In the genomic region with DNA sequence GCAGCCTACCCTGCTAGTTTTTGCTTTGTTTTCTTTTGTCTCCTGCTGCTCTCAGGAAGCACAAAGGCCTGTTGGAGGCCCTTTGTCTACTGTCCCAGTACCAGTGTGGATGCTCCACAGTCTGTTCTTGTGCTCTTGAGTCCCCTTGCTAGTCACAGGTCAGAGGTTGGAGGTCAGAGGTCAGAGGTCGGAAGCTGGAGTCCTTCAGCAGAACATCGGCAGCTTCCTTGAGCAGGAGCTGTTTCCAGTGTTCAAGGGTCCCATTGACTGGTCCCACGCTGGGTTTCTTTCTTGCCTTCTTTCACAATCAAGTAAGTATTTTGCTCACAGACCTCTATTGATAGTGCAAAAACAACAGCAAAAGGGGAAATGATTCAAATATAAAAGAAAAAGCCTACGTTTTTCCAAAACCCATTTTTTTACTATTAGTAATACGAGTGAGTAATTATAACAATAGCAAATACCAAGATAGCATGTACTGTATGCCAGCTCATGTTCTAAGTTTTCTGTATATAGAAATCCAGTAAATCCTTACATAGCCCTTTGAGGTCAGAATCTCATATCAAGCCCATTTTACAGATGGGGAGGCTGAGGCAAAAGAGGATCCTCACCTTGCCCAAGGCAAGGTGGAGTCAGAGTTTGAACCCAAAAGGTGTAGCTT, we compare ENCODE assay signal across 12 cellular contexts. TPM values are rescaled to one million over a fixed set of nuclear protein-coding genes. Genes with fewer than 3 reads are reported as not detected.
A peak's percentile ranks its signal among the peaks of the same experiment; 100 is the strongest.
DNase-seq lines count a peak whose midpoint lies in the region; ATAC-seq, FAIRE-seq and TF ChIP-seq lines count a peak whose summit lies in the region.
"Had no signal": no experiment of that assay in that cellular context is flagged by ENCODE, and none has a peak within 500 bp of the region (broad histone marks: within the 10 kb centered on the region; RNA-seq: fewer than 3 reads in every experiment).

No MANE protein-coding gene starts in this region.

- intact Hi-C loops in pancreas (cut with DNase I): no loop called here

- FAIRE-seq in pancreas (lab: Jason Lieb, UNC): no peak

- TF ChIP-seq CTCF in AG04450 (IDR thresholded peaks at IDR 0.05; ENCODE audit: low read depth, low read length) (no peak), choroid plexus epithelial cell (conservative IDR thresholded peaks at IDR 0.05; ENCODE audit: low read depth, low read length) (no peak), pancreas (IDR thresholded peaks at IDR 0.05) (no peak)

- DNase-seq in AG04450 (ENCODE audit: low read depth, low spot score): peak; percentile 51
- peak; percentile 61 for DNase-seq in M059J (ENCODE audit: low read depth)
- DNase-seq in choroid plexus epithelial cell (ENCODE audit: low read depth): peak; percentile 71
- DNase-seq in lung microvascular endothelial cell (ENCODE audit: low read depth in 2 of 2): peak; percentile 54 to 69
- no peak for DNase-seq in T-helper 9 cell
- no peak for DNase-seq in pancreas
- no peak for DNase-seq in stimulated activated naive CD4-positive, alpha-beta T cell treated with Interleukin-2 at 50 U/mL for 16 hours (lab: John Stamatoyannopoulos, UW)
- no peak for DNase-seq in activated T-cell treated with anti-CD3 and anti-CD28 coated beads, Interleukin-2, amount 50 U/mL, for 48 hours
- DNase-seq: activated CD8-positive, alpha-beta memory T cell treated with anti-CD3 and anti-CD28 coated beads, Interleukin-2, amount 50 U/mL, for 48 hours; GDM1; H7 had no signal

- H3K27me3 ChIP-seq in AG04450 (ENCODE audit: control insufficient read depth, insufficient read depth, low read length) (no peaks in the 10 kb centered on the region), pancreas (no peaks in the 10 kb centered on the region)
- H3K27me3 ChIP-seq: BLaER1 treated with 17β-estradiol and CSF1 and Interleukin-3, amounts not matched to agents 10 nM and 100 nM had no signal

- ATAC-seq in pancreas: no peak

- POLR2A ChIA-PET in AG04450 (lab: Yijun Ruan, JAX): interaction anchor here (0.6 to 2.0 kb wide), 5 partner anchors 11 to 184 kb away, joined by 3 to 12 read pairs (median 4); no protein-coding TSS in a partner anchor

- H3K36me3 ChIP-seq in pancreas: no peaks in the 10 kb centered on the region
- H3K36me3 ChIP-seq: BLaER1 treated with 17β-estradiol and CSF1 and Interleukin-3, amounts not matched to agents 10 nM and 100 nM had no signal

- no peaks in the 10 kb centered on the region for H3K4me1 ChIP-seq in pancreas
- H3K4me1 ChIP-seq: BLaER1 treated with 17β-estradiol and CSF1 and Interleukin-3, amounts not matched to agents 10 nM and 100 nM had no signal

- H3K27ac ChIP-seq in AG04450 (ENCODE audit: low read depth, low read length) (peak overlapping the region; percentile 97), pancreas (no peak overlapping the region)
- H3K27ac ChIP-seq: BLaER1 treated with 17β-estradiol and CSF1 and Interleukin-3, amounts not matched to agents 10 nM and 100 nM had no signal

- CTCF ChIA-PET in AG04450 (lab: Charles Lee): interaction anchor here (1.4 kb wide), 2 partner anchors 19 to 136 kb away, joined by 4 read pairs; no protein-coding TSS in a partner anchor

- H3K9me3 ChIP-seq in AG04450 (ENCODE audit: control insufficient read depth, insufficient read depth, low read length) (peaks cover 2% of the 10 kb centered on the region), pancreas (no peaks in the 10 kb centered on the region)

- H3K4me3 ChIP-seq in AG04450 (ENCODE audit: low read depth, low read length): peak overlapping the region; percentile 5
- no peak overlapping the region for H3K4me3 ChIP-seq in choroid plexus epithelial cell (ENCODE audit: low read depth, low read length)
- no peak overlapping the region for H3K4me3 ChIP-seq in pancreas
- H3K4me3 ChIP-seq: BLaER1 treated with 17β-estradiol and CSF1 and Interleukin-3, amounts not matched to agents 10 nM and 100 nM had no signal

- WGBS in pancreas, 2 donors: 75 to 79% methylated on average over 5 of the region's 5 CpGs

RNA-seq across cellular contexts. Expression of a gene that starts 10.9 kb away (rescaled TPM):
- polyA plus RNA-seq in AG04450 (2011; rRNA removed): 3.0 and 5.1 TPM in 2 replicates
- 2.6 and 3.7 TPM in 2 replicates for polyA minus RNA-seq in AG04450 (2011; rRNA and poly(A)+ RNA removed)
- 0.86 TPM in 1 of 2 replicates, not detected in the other for total RNA-seq in M059J (2014; rRNA removed; shearing (Covaris generic))
- 2.0 and 2.8 TPM in 2 replicates for total RNA-seq in lung microvascular endothelial cell
- total RNA-seq in pancreas: 1 to 10 TPM in 4 of 6 donors, under 1 TPM in 2; 0.51 to 3.9 (median 1.2) TPM
- polyA plus RNA-seq in pancreas: 1 to 10 TPM; 2.6 to 2.7 TPM

RNA-seq across cellular contexts. Expression of a gene that starts 50.4 kb away (rescaled TPM):
- polyA plus RNA-seq in AG04450 (2011; rRNA removed) (57.9 and 80.1 TPM in 2 replicates), pancreas (10 to 100 TPM; 34.3 to 39.1 TPM)
- 55.0 and 67.0 TPM in 2 replicates for polyA minus RNA-seq in AG04450 (2011; rRNA and poly(A)+ RNA removed)
- 39.3 and 69.0 TPM in 2 replicates for total RNA-seq in M059J (2014; rRNA removed; shearing (Covaris generic))
- total RNA-seq in lung microvascular endothelial cell (7.8 and 11.1 TPM in 2 replicates), pancreas (10 to 100 TPM in 2 of 6 donors, 1 to 10 TPM in 4; 5.0 to 17.3 (median 8.5) TPM)

Comparison
In these comparisons a context has a peak if more than half of its experiments do, and no peak if none do; other contexts are left out.
1. DNase-seq: peak in AG04450 (single experiment), M059J (single experiment), choroid plexus epithelial cell (single experiment) and lung microvascular endothelial cell (2 of 2); none in T-helper 9 cell (single experiment), pancreas (0 of 6), stimulated activated naive CD4-positive, alpha-beta T cell treated with Interleukin-2 at 50 U/mL for 16 hours (single experiment) and activated T-cell treated with anti-CD3 and anti-CD28 coated beads, Interleukin-2, amount 50 U/mL, for 48 hours (0 of 2).